In genomic region chr2:1731963-1732768, GRCh38 we compare ENCODE assay signal across 9 cellular contexts. TPM values are rescaled to one million over a fixed set of nuclear protein-coding genes. Genes with fewer than 3 reads are reported as not detected.
DNase-seq lines count a peak whose midpoint lies in the region; ATAC-seq lines count a peak whose summit lies in the region.
"Had no signal": no experiment of that assay in that cellular context is flagged by ENCODE, and none has a peak within 500 bp of the region (broad histone marks: within the 10 kb centered on the region; RNA-seq: fewer than 3 reads in every experiment).

No MANE protein-coding gene starts in this region.

- H3K9me3 ChIP-seq in right cardiac atrium (ENCODE audit: control insufficient read depth, low read length) (no peaks in the 10 kb centered on the region), skeletal muscle tissue (ENCODE audit: control insufficient read depth in 3 of 3, low read length in 3 of 3) (peaks cover 0 to 3% (median 2%) of the 10 kb centered on the region in 3 donors)

- H3K36me3 ChIP-seq in skeletal muscle tissue (ENCODE audit: control insufficient read depth in 3 of 3, insufficient read depth in 3 of 3, low read length in 3 of 3): no peaks in the 10 kb centered on the region

- WGBS in right cardiac atrium: 33% methylated on average over 10 of the region's 10 CpGs

- H3K27ac ChIP-seq in right cardiac atrium (ENCODE audit: low read length) (peak overlapping the region; percentile 2), skeletal muscle tissue (ENCODE audit: low read depth, low read length) (peak overlapping the region; percentile 80)

- peak; percentile 15 to 55 for ATAC-seq in right cardiac atrium

- H3K4me1 ChIP-seq in right cardiac atrium (ENCODE audit: control insufficient read depth, insufficient read depth, low read length) (peaks cover 16% of the 10 kb centered on the region), skeletal muscle tissue (ENCODE audit: control insufficient read depth in 3 of 3, insufficient read depth in 3 of 3, low read length in 3 of 3) (peaks cover 24 to 48% (median 36%) of the 10 kb centered on the region in 3 donors)

- intact Hi-C loops in right cardiac atrium (cut with DNase I): no loop called here

- H3K27me3 ChIP-seq in right cardiac atrium (ENCODE audit: control insufficient read depth, insufficient read depth): no peaks in the 10 kb centered on the region
- peaks cover 9 to 30% (median 9%) of the 10 kb centered on the region in 3 donors for H3K27me3 ChIP-seq in skeletal muscle tissue (ENCODE audit: control insufficient read depth in 3 of 3, insufficient read depth in 3 of 3, low read length in 3 of 3)

- peak; percentile 56 for DNase-seq in H4 (ENCODE audit: low spot score)
- DNase-seq in amniotic epithelial cell (ENCODE audit: low read depth): peak; percentile 96
- peak; percentile 50 to 62 (median 56) for DNase-seq in right cardiac atrium
- DNase-seq in activated T-cell treated with anti-CD3 and anti-CD28 coated beads for 4 hours: no peak
- no peak for DNase-seq in NCI-H1930 (lab: John Stamatoyannopoulos, UW)
- no peak for DNase-seq in activated gamma-delta T cell (lab: John Stamatoyannopoulos, UW)
- no peak for DNase-seq in SKM-1 (lab: John Stamatoyannopoulos, UW; ENCODE audit: unreplicated experiment)
- DNase-seq: central memory CD4-positive, alpha-beta T cell had no signal

- H3K9ac ChIP-seq in skeletal muscle tissue (ENCODE audit: low read depth in 1 of 3, low read length in 3 of 3): peak overlapping the region in 2 of 3 donors; percentile 38 to 61

- no peak overlapping the region for H3K4me3 ChIP-seq in right cardiac atrium (ENCODE audit: low read length)
- H3K4me3 ChIP-seq in skeletal muscle tissue (ENCODE audit: low read length in 3 of 3): peak overlapping the region in 2 of 3 donors; percentile 2 to 23

RNA-seq across cellular contexts. Expression of gene PXDN, which starts 12.1 kb away (rescaled TPM):
- 147 and 171 TPM in 2 replicates for total RNA-seq in H4 (2014; rRNA removed; shearing (Covaris generic))
- total RNA-seq in right cardiac atrium (10 to 100 TPM; 13.7 to 40.7 (median 22.2) TPM), skeletal muscle tissue (106 TPM)
- polyA plus RNA-seq in right cardiac atrium: 7.6 TPM

Comparison
In these comparisons a context has a peak if more than half of its experiments do, and no peak if none do; other contexts are left out.
1. DNase-seq: peak in H4 (single experiment), amniotic epithelial cell (single experiment) and right cardiac atrium (3 of 3); none in activated T-cell treated with anti-CD3 and anti-CD28 coated beads for 4 hours (single experiment), NCI-H1930 (0 of 2), activated gamma-delta T cell (single experiment) and SKM-1 (single experiment).